In genomic region chr1:16600855-16601786, GRCh38 we compare ENCODE assay signal across 8 cellular contexts. TPM values are rescaled to one million over a fixed set of nuclear protein-coding genes. Genes with fewer than 3 reads are reported as not detected.
DNase-seq lines count a peak whose midpoint lies in the region; ATAC-seq, FAIRE-seq and TF ChIP-seq lines count a peak whose summit lies in the region.
"Not testable (repeated sequence)": the region's sequence is repeated elsewhere in the genome, so short reads cannot be mapped to it uniquely, and the experiment has no call there.

No MANE protein-coding gene starts in this region.

- H3K4me3 ChIP-seq in colonic mucosa; left lung; small intestine (ENCODE audit: low read depth in 1 of 2, low read length in 2 of 2); upper lobe of right lung: not testable (repeated sequence)

- not testable (repeated sequence) for H3K27me3 ChIP-seq in colonic mucosa; left lung; small intestine (ENCODE audit: control insufficient read depth in 2 of 2, insufficient read depth in 2 of 2, low read length in 2 of 2); upper lobe of right lung

- H3K9ac ChIP-seq in colonic mucosa (ENCODE audit: low read depth in 2 of 2, low read length in 2 of 2): not testable (repeated sequence)

- H3K9me3 Mint-ChIP-seq in activated CD4-positive, alpha-beta T cell treated with anti-CD3 and anti-CD28 coated beads, Interleukin-2, amount 10 ng/mL, durations not matched to agents 24 days and 14 days: not testable (repeated sequence)

- H3K27me3 Mint-ChIP-seq in activated CD4-positive, alpha-beta T cell treated with anti-CD3 and anti-CD28 coated beads, Interleukin-2, amount 10 ng/mL, durations not matched to agents 24 days and 14 days: not testable (repeated sequence)

- not testable (repeated sequence) for H3K36me3 ChIP-seq in colonic mucosa; small intestine (ENCODE audit: control insufficient read depth in 2 of 2, insufficient read depth in 2 of 2, low read length in 2 of 2); upper lobe of right lung
- H3K36me3 ChIP-seq in left lung: peaks cover 0 to 15% of the 10 kb centered on the region in 2 donors

- ATAC-seq in Right ventricle myocardium superior (ENCODE audit: poor library complexity): peak; percentile 61
- peak; percentile 98 for ATAC-seq in left colon
- peak; percentile 26 for ATAC-seq in left lung
- ATAC-seq in omental fat pad (ENCODE audit: low FRiP score): peak; percentile 46
- ATAC-seq in upper lobe of right lung: peak; percentile 59

- 22 to 53% (median 35%) methylated on average over 3 of the region's 7 CpGs for WGBS in small intestine, 3 donors

- H3K4me3 Mint-ChIP-seq in activated CD4-positive, alpha-beta T cell treated with anti-CD3 and anti-CD28 coated beads, Interleukin-2, amount 10 ng/mL, durations not matched to agents 24 days and 14 days: not testable (repeated sequence)

- not testable (repeated sequence) for H3K36me3 Mint-ChIP-seq in activated CD4-positive, alpha-beta T cell treated with anti-CD3 and anti-CD28 coated beads, Interleukin-2, amount 10 ng/mL, durations not matched to agents 24 days and 14 days (ENCODE audit: low read depth)

- intact Hi-C loops in activated CD4-positive, alpha-beta T cell treated with anti-CD3 and anti-CD28 coated beads, Interleukin-2, amount 10 ng/mL, durations not matched to agents 24 days and 14 days (cut with micrococcal nuclease); colonic mucosa (cut with DNase I); Right ventricle myocardium superior (cut with DNase I); left colon (cut with DNase I, micrococcal nuclease); left lung (cut with DNase I); upper lobe of right lung (cut with DNase I): not testable (repeated sequence)

- not testable (repeated sequence) for H3K27ac Mint-ChIP-seq in activated CD4-positive, alpha-beta T cell treated with anti-CD3 and anti-CD28 coated beads, Interleukin-2, amount 10 ng/mL, durations not matched to agents 24 days and 14 days

- peak; percentile 45 for DNase-seq in activated CD4-positive, alpha-beta T cell treated with anti-CD3 and anti-CD28 coated beads, Interleukin-2, amount 10 ng/mL, durations not matched to agents 24 days and 14 days
- DNase-seq in colonic mucosa; Right ventricle myocardium superior; left colon; left lung; omental fat pad (ENCODE audit: low spot score); upper lobe of right lung: not testable (repeated sequence)
- peak; percentile 57 for DNase-seq in small intestine

- TF ChIP-seq CTCF in colonic mucosa (IDR thresholded peaks at IDR 0.05); left lung (IDR thresholded peaks at IDR 0.05); omental fat pad (IDR thresholded peaks at IDR 0.05); upper lobe of right lung (IDR thresholded peaks at IDR 0.05): not testable (repeated sequence)

- H3K4me1 Mint-ChIP-seq in activated CD4-positive, alpha-beta T cell treated with anti-CD3 and anti-CD28 coated beads, Interleukin-2, amount 10 ng/mL, durations not matched to agents 24 days and 14 days: not testable (repeated sequence)

- H3K9me3 ChIP-seq in colonic mucosa; left lung; small intestine (ENCODE audit: control insufficient read depth, low read depth); upper lobe of right lung: not testable (repeated sequence)

- not testable (repeated sequence) for FAIRE-seq in small intestine (lab: Jason Lieb, UNC)

- not testable (repeated sequence) for H3K4me1 ChIP-seq in colonic mucosa; left lung; small intestine (ENCODE audit: control insufficient read depth in 2 of 2, insufficient read depth in 1 of 2, low read depth in 1 of 2, low read length in 1 of 2); upper lobe of right lung

- H3K27ac ChIP-seq in colonic mucosa (peak overlapping the region; percentile 38), small intestine (ENCODE audit: low read depth in 1 of 2, low read length in 1 of 2) (peak overlapping the region in 1 of 2 donors; percentile 76)
- not testable (repeated sequence) for H3K27ac ChIP-seq in left lung, upper lobe of right lung

RNA-seq across cellular contexts. Expression of gene NBPF1, which starts 12.2 kb away (rescaled TPM):
- 4.2 and 5.1 TPM in 2 replicates for total RNA-seq in activated CD4-positive, alpha-beta T cell treated with anti-CD3 and anti-CD28 coated beads, Interleukin-2, amount 10 ng/mL, durations not matched to agents 24 days and 14 days
- total RNA-seq in colonic mucosa: 10 to 100 TPM; 45.2 to 54.3 TPM
- total RNA-seq in Right ventricle myocardium superior: 11.7 TPM
- 100 to 1,000 TPM; 101 to 109 TPM for total RNA-seq in left colon
- 10 to 100 TPM; 35.2 to 40.1 TPM for total RNA-seq in left lung
- total RNA-seq in omental fat pad: 10 to 100 TPM; 22.9 to 63.6 (median 41.6) TPM
- polyA plus RNA-seq in small intestine: 10 to 100 TPM; 11.7 to 26.8 (median 12.4) TPM
- 31.2 TPM for total RNA-seq in upper lobe of right lung

Comparison
In these comparisons a context has a peak if more than half of its experiments do, and no peak if none do; other contexts are left out.
1. ATAC-seq: peak in every context shown above with its lines; median percentile 98 in left colon; 61 in Right ventricle myocardium superior; 59 in upper lobe of right lung; 46 in omental fat pad; 26 in left lung.